ENCODE assay signal across 9 cellular contexts in the genomic region with DNA sequence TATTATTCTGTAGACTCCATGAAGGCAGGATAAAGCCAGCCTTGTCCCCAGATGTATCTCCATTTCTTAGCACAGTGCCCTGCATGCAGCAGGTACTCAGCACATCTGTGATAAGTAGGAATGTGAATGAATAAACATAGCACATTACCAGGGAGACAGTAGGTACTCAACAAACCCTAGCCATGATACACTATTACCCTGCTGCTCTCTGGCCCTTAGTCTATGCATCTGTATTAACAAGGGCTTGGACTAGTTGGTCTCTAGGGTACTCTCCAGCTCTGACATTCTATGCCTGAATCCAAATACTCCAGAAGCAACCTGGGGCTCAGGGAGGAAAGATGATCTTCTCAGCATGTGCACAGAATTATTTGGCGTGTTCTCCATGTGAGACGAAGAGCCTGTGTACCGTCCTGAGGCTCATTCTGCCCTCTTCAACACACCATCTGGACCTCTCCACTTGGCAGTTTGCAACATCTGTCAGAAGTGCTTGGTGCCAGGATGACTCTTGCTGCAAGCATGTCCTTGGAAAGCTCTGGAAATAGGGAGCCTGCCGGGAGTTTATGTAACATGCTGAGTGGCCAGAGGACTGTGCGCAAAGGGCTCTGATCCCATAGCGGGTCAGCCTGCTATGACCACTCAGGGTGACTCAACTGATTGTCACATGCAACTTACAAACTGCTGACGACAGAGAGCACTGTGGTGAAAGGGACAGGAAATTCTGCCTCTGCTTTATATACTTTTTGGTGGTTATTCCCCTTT.
DNase-seq lines count a peak whose midpoint lies in the region; ATAC-seq, FAIRE-seq and TF ChIP-seq lines count a peak whose summit lies in the region.
"Had no signal": no experiment of that assay in that cellular context is flagged by ENCODE, and none has a peak within 500 bp of the region (broad histone marks: within the 10 kb centered on the region; RNA-seq: fewer than 3 reads in every experiment).

No MANE protein-coding gene starts in this region.

- H3K9me3 Mint-ChIP-seq in nephron progenitor cell = peaks cover 5% of the 10 kb centered on the region
- no peaks in the 10 kb centered on the region for H3K9me3 Mint-ChIP-seq in stimulated activated effector memory CD8-positive, alpha-beta T cell treated with anti-CD3 and anti-CD28 coated beads, Interleukin-12 subunit alpha, Interleukin-12 subunit beta, amount 100 ng/mL, for 72 hours

- H3K27me3 ChIP-seq in endothelial cell of umbilical vein (ENCODE audit: control insufficient read depth in 2 of 2, insufficient read depth in 2 of 2, low read length in 2 of 2) = no peaks in the 10 kb centered on the region
- H3K27me3 ChIP-seq: dorsolateral prefrontal cortex had no signal

- in situ Hi-C loops in Caki2 (cut with HindIII; ENCODE audit: low pct_unique_long_range_greater_than_20kb, low sequenced_read_pairs) = no loop called here

- POLR2A ChIA-PET in endothelial cell of umbilical vein (lab: Charles Lee) = no interaction called here

- no peak overlapping the region for H3K27ac ChIP-seq in endothelial cell of umbilical vein (ENCODE audit: insufficient read depth, low read depth, low read length)

- no peak overlapping the region for H3K4me3 Mint-ChIP-seq in nephron progenitor cell
- H3K4me3 Mint-ChIP-seq in stimulated activated effector memory CD8-positive, alpha-beta T cell treated with anti-CD3 and anti-CD28 coated beads, Interleukin-12 subunit alpha, Interleukin-12 subunit beta, amount 100 ng/mL, for 72 hours = no peak overlapping the region

- peaks cover 3% of the 10 kb centered on the region for H3K27me3 Mint-ChIP-seq in nephron progenitor cell (ENCODE audit: low read depth, poor library complexity)

- H2AFZ ChIP-seq in endothelial cell of umbilical vein (ENCODE audit: low read depth, low read length) = no peak overlapping the region

- H3K9me3 ChIP-seq in endothelial cell of umbilical vein (replicated peaks; ENCODE audit: control insufficient read depth, insufficient read depth, low read length) = no peaks in the 10 kb centered on the region

- TF ChIP-seq POLR2A in endothelial cell of umbilical vein (IDR thresholded peaks at IDR 0.05; ENCODE audit: low read depth, low read length) = no peak

- no peaks in the 10 kb centered on the region for H3K79me2 ChIP-seq in endothelial cell of umbilical vein (ENCODE audit: control insufficient read depth, insufficient read depth, low read length)

- no peaks in the 10 kb centered on the region for H3K9me1 ChIP-seq in endothelial cell of umbilical vein (replicated peaks; ENCODE audit: control insufficient read depth, extremely low read depth, insufficient read depth, low read length)

- H3K9ac ChIP-seq in endothelial cell of umbilical vein (replicated peaks; ENCODE audit: extremely low read depth, insufficient read depth, low read length) = no peak overlapping the region

- no peak for TF ChIP-seq CTCF in endothelial cell of umbilical vein (IDR thresholded peaks at IDR 0.05; ENCODE audit: extremely low read depth in 1 of 2, insufficient read depth in 1 of 2, low read depth in 1 of 2, low read length in 2 of 2)
- TF ChIP-seq CTCF in nephron progenitor cell (IDR thresholded peaks at IDR 0.05) = no peak

- peaks cover 31% of the 10 kb centered on the region for H3K4me1 ChIP-seq in endothelial cell of umbilical vein (ENCODE audit: control insufficient read depth, extremely low read depth, insufficient read depth, low read length)

- intact Hi-C loops in endothelial cell of umbilical vein (cut with micrococcal nuclease) = no loop called here

- CTCF ChIA-PET in endothelial cell of umbilical vein (lab: Charles Lee) = interaction anchor here (0.9 to 1.5 kb wide), 2 partner anchors 14 to 68 kb away, joined by 3 to 9 read pairs; no protein-coding TSS in a partner anchor

- no peaks in the 10 kb centered on the region for H4K20me1 ChIP-seq in endothelial cell of umbilical vein (replicated peaks; ENCODE audit: control insufficient read depth, extremely low read depth, insufficient read depth, low read length)

- no peaks in the 10 kb centered on the region for H3K4me1 Mint-ChIP-seq in nephron progenitor cell
- peaks cover 8% of the 10 kb centered on the region for H3K4me1 Mint-ChIP-seq in stimulated activated effector memory CD8-positive, alpha-beta T cell treated with anti-CD3 and anti-CD28 coated beads, Interleukin-12 subunit alpha, Interleukin-12 subunit beta, amount 100 ng/mL, for 72 hours

- DNase-seq in Caki2 (ENCODE audit: low read depth) (peak; percentile 72), NCI-H446 treated with DMSO at 0.1 percent for 48 hours (lab: John Stamatoyannopoulos, UW) (peak; percentile 100), endothelial cell of umbilical vein (ENCODE audit: low read depth, low spot score) (peak; percentile 37), nephron progenitor cell (no peak), SKM-1 treated with dmso at 0.1 percent for 144 hours (lab: John Stamatoyannopoulos, UW; ENCODE audit: unreplicated experiment) (no peak), GM19239 (ENCODE audit: insufficient read length, low spot score) (no peak)
- DNase-seq in stimulated activated effector memory CD8-positive, alpha-beta T cell treated with anti-CD3 and anti-CD28 coated beads, Interleukin-12 subunit alpha, Interleukin-12 subunit beta, amount 100 ng/mL, for 72 hours (ENCODE audit: low spot score in 2 of 2) = no peak

- no TSS peak for BruUV-seq in endothelial cell of umbilical vein (replicated peaks; lab: Mats Ljungman, UMichigan)

- H3K4me2 ChIP-seq in endothelial cell of umbilical vein (ENCODE audit: insufficient read depth, low read length) = no peak overlapping the region

- H3K36me3 ChIP-seq in endothelial cell of umbilical vein (ENCODE audit: control insufficient read depth in 2 of 2, extremely low read depth in 1 of 2, insufficient read depth in 2 of 2, low read length in 2 of 2) = no peaks in the 10 kb centered on the region

- no peak for ATAC-seq in GM21737 (IDR thresholded peaks at IDR 0.05; ENCODE audit: unreplicated experiment)
- ATAC-seq in stimulated activated effector memory CD8-positive, alpha-beta T cell treated with anti-CD3 and anti-CD28 coated beads, Interleukin-12 subunit alpha, Interleukin-12 subunit beta, amount 100 ng/mL, for 72 hours = no peak

- peak overlapping the region; percentile 26 for H3K27ac Mint-ChIP-seq in nephron progenitor cell
- no peak overlapping the region for H3K27ac Mint-ChIP-seq in stimulated activated effector memory CD8-positive, alpha-beta T cell treated with anti-CD3 and anti-CD28 coated beads, Interleukin-12 subunit alpha, Interleukin-12 subunit beta, amount 100 ng/mL, for 72 hours

- dilution Hi-C loops in endothelial cell of umbilical vein (cut with MboI; ENCODE audit: extremely low pct_ligation_motif_present, low sequenced_read_pairs) = no loop called here

- H3K4me3 ChIP-seq in endothelial cell of umbilical vein (replicated peaks in 1 of 3; ENCODE audit: insufficient read depth in 1 of 3, low read depth in 1 of 3, low read length in 3 of 3) = no peak overlapping the region
- H3K4me3 ChIP-seq: dorsolateral prefrontal cortex had no signal

- H3K36me3 Mint-ChIP-seq in nephron progenitor cell (ENCODE audit: low read depth) = no peaks in the 10 kb centered on the region
- no peaks in the 10 kb centered on the region for H3K36me3 Mint-ChIP-seq in stimulated activated effector memory CD8-positive, alpha-beta T cell treated with anti-CD3 and anti-CD28 coated beads, Interleukin-12 subunit alpha, Interleukin-12 subunit beta, amount 100 ng/mL, for 72 hours

- FAIRE-seq in endothelial cell of umbilical vein (lab: Jason Lieb, UNC) (no peak), GM19239 (lab: Jason Lieb, UNC) (no peak)

TF ChIP-seq in endothelial cell of umbilical vein, 7 proteins besides CTCF, POLR2A, EP300 and RAD21:
- TF ChIP-seq FOS (IDR thresholded peaks at IDR 0.05; ENCODE audit: borderline replicate concordance, insufficient read depth, low read length) (no peak), JUN (IDR thresholded peaks at IDR 0.05; ENCODE audit: borderline replicate concordance, insufficient read depth, insufficient read length, low read depth) (peak; percentile 20), EZH2 (IDR thresholded peaks at IDR 0.05; ENCODE audit: borderline replicate concordance, low read depth, low read length, severe bottlenecking) (no peak), MYC (IDR thresholded peaks at IDR 0.05; ENCODE audit: low read depth, low read length) (no peak), GATA2 (IDR thresholded peaks at IDR 0.05; ENCODE audit: insufficient read depth, insufficient read length, low read depth, low read length) (no peak)

Comparison
In these comparisons a context has a peak if more than half of its experiments do, and no peak if none do; other contexts are left out.
1. DNase-seq: peak in Caki2 (single experiment), NCI-H446 treated with DMSO at 0.1 percent for 48 hours (single experiment) and endothelial cell of umbilical vein (single experiment); none in nephron progenitor cell (single experiment), SKM-1 treated with dmso at 0.1 percent for 144 hours (single experiment), GM19239 (single experiment) and stimulated activated effector memory CD8-positive, alpha-beta T cell treated with anti-CD3 and anti-CD28 coated beads, Interleukin-12 subunit alpha, Interleukin-12 subunit beta, amount 100 ng/mL, for 72 hours (0 of 2).